ENCODE assay signal across 8 cellular contexts in genomic region chr7:130069978-130070899, GRCh38. TPM values are rescaled to one million over a fixed set of nuclear protein-coding genes. Genes with fewer than 3 reads are reported as not detected.
DNase-seq lines count a peak whose midpoint lies in the region; ATAC-seq, FAIRE-seq and TF ChIP-seq lines count a peak whose summit lies in the region.

A gene with protein sequence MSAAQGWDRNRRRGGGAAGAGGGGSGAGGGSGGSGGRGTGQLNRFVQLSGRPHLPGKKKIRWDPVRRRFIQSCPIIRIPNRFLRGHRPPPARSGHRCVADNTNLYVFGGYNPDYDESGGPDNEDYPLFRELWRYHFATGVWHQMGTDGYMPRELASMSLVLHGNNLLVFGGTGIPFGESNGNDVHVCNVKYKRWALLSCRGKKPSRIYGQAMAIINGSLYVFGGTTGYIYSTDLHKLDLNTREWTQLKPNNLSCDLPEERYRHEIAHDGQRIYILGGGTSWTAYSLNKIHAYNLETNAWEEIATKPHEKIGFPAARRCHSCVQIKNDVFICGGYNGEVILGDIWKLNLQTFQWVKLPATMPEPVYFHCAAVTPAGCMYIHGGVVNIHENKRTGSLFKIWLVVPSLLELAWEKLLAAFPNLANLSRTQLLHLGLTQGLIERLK (plus strand): TSS chr7:130070534. CDS start chr7:130070644, 110 bp downstream.

- peak within 1 kb of the TSS; percentile 82 for H2AFZ ChIP-seq in OCI-LY3 (ENCODE audit: low read depth, low read length)

- H3K27me3 Mint-ChIP-seq in mesothelial cell of epicardium (ENCODE audit: low read depth) = no peaks in the 10 kb centered on the region

- H3K9me3 ChIP-seq in OCI-LY3 (ENCODE audit: insufficient read depth, low read length) = no peaks in the 10 kb centered on the region

- no peaks in the 10 kb centered on the region for H3K27me3 ChIP-seq in OCI-LY3 (ENCODE audit: low read depth, low read length)

- DNase-seq in D341Med (ENCODE audit: low spot score) = peak; percentile 96
- DNase-seq in HuH-7 (ENCODE audit: low spot score) = peak; percentile 98
- DNase-seq in activated CD8-positive, alpha-beta memory T cell treated with anti-CD3 and anti-CD28 coated beads, Interleukin-2, amount 50 U/mL, for 48 hours = peak; percentile 93
- DNase-seq in mesothelial cell of epicardium (ENCODE audit: low spot score in 2 of 2, unreplicated experiment in 2 of 2) = peak; percentile 92 to 94
- DNase-seq in stimulated activated CD8-positive, alpha-beta memory T cell treated with anti-CD3 and anti-CD28 coated beads, Interleukin-15, amount 100 ng/mL, for 48 hours (ENCODE audit: low read depth in 2 of 2) = peak; percentile 85 to 89

- 0 out of 2 replicates have a peak within 1 kb of the TSS, but pooled peaks have one; percentile 3 for H3K27ac ChIP-seq in OCI-LY3 (ENCODE audit: low read length)

- H3K36me3 Mint-ChIP-seq in mesothelial cell of epicardium = peaks cover 8% of the 10 kb centered on the region

- peaks cover 20% of the 10 kb centered on the region for H3K4me1 ChIP-seq in OCI-LY3 (ENCODE audit: low read length)

- peak; percentile 95 for ATAC-seq in GM21515 (IDR thresholded peaks at IDR 0.05; ENCODE audit: unreplicated experiment)

- peak within 1 kb of the TSS; percentile 90 for H3K4me3 Mint-ChIP-seq in mesothelial cell of epicardium

- H3K9ac ChIP-seq in OCI-LY3 (ENCODE audit: low read length) = peak within 1 kb of the TSS; percentile 76

- peak within 1 kb of the TSS; percentile 97 for H3K27ac Mint-ChIP-seq in mesothelial cell of epicardium

- H3K4me2 ChIP-seq in OCI-LY3 (ENCODE audit: low read length) = peak within 1 kb of the TSS; percentile 99

- H3K4me3 ChIP-seq in OCI-LY3 (ENCODE audit: low read length) = peak within 1 kb of the TSS; percentile 89

- FAIRE-seq in endometrium (lab: Jason Lieb, UNC) = peak; percentile 97

- peaks cover 3% of the 10 kb centered on the region for H4K20me1 ChIP-seq in OCI-LY3 (ENCODE audit: insufficient read depth, low read length)

- peaks cover 38% of the 10 kb centered on the region for H3K4me1 Mint-ChIP-seq in mesothelial cell of epicardium

- H3K36me3 ChIP-seq in OCI-LY3 (replicated peaks; ENCODE audit: low read depth, low read length) = no peaks in the 10 kb centered on the region

- H3K79me2 ChIP-seq in OCI-LY3 (ENCODE audit: low read length) = peaks cover 45% of the 10 kb centered on the region

- H3K9me3 Mint-ChIP-seq in mesothelial cell of epicardium = no peaks in the 10 kb centered on the region

- TF ChIP-seq CTCF in OCI-LY3 (IDR thresholded peaks at IDR 0.05; ENCODE audit: low read depth, low read length) (no peak), mesothelial cell of epicardium (IDR thresholded peaks at IDR 0.05; ENCODE audit: unreplicated experiment) (no peak)

RNA-seq across cellular contexts. Expression of the gene that starts here (rescaled TPM):
- 44.4 to 50.4 TPM (median 45.9 TPM) in 3 replicates for total RNA-seq in mesothelial cell of epicardium

Comparison
In these comparisons a context has a peak if more than half of its experiments do, and no peak if none do; other contexts are left out.
1. Peak in every context shown above with its lines: DNase-seq, ATAC-seq, H3K4me3 ChIP-seq and H3K27ac ChIP-seq.